ENCODE assay signal across 1 cellular context in genomic region chr6:10312445-10312844, GRCh38.
TF ChIP-seq lines count a peak whose summit lies in the region.

No MANE protein-coding gene starts in this region.

TF ChIP-seq in WTC11, 78 proteins besides CTCF, POLR2A, EP300 and RAD21 (continued from another document):
- TF ChIP-seq ARID4B (CRISPR knock-in tag; IDR thresholded peaks at IDR 0.05; ENCODE audit: borderline replicate concordance): no peak
- no peak for TF ChIP-seq NR1H2 (CRISPR knock-in tag; IDR thresholded peaks at IDR 0.05)
- no peak for TF ChIP-seq ATF1 (CRISPR knock-in tag; IDR thresholded peaks at IDR 0.05)
- TF ChIP-seq ZNF232 (CRISPR knock-in tag; IDR thresholded peaks at IDR 0.05): no peak
- no peak for TF ChIP-seq TCF7 (CRISPR knock-in tag; IDR thresholded peaks at IDR 0.05; ENCODE audit: low read depth)
